ENCODE assay signal across 8 cellular contexts in genomic region chr2:61898810-61899209, GRCh38. TPM values are rescaled to one million over a fixed set of nuclear protein-coding genes. Genes with fewer than 3 reads are reported as not detected.
DNase-seq lines count a peak whose midpoint lies in the region; ATAC-seq and TF ChIP-seq lines count a peak whose summit lies in the region.

No MANE protein-coding gene starts in this region.

- H3K79me2 ChIP-seq in hepatocyte: no peaks in the 10 kb centered on the region

- H3K27ac ChIP-seq in hepatocyte (no peak overlapping the region), gastrocnemius medialis (no peak overlapping the region)
- no peak overlapping the region for H3K27ac ChIP-seq in CD4-positive, alpha-beta memory T cell (ENCODE audit: low read depth, low read length)

- no peak overlapping the region for H3K27ac Mint-ChIP-seq in CD4-positive, alpha-beta memory T cell

- POLR2A ChIA-PET in CD4-positive, alpha-beta memory T cell (lab: Charles Lee; ENCODE audit: partially characterized antibody): no interaction called here

- no peaks in the 10 kb centered on the region for H3K4me1 Mint-ChIP-seq in CD4-positive, alpha-beta memory T cell

- H3K4me2 ChIP-seq in hepatocyte: no peak overlapping the region

- intact Hi-C loops in CD4-positive, alpha-beta memory T cell (cut with micrococcal nuclease): no loop called here
- intact Hi-C loops in gastrocnemius medialis (cut with DNase I; ENCODE audit: low total_unique reads): no loop called here

- CTCF ChIA-PET in CD4-positive, alpha-beta memory T cell (lab: Charles Lee; ENCODE audit: partially characterized antibody): no interaction called here

- no peaks in the 10 kb centered on the region for H3K36me3 ChIP-seq in hepatocyte (replicated peaks; ENCODE audit: insufficient read depth, low read depth)
- no peaks in the 10 kb centered on the region for H3K36me3 ChIP-seq in CD4-positive, alpha-beta memory T cell (ENCODE audit: insufficient read depth, low read length)
- H3K36me3 ChIP-seq in gastrocnemius medialis: no peaks in the 10 kb centered on the region

- ATAC-seq in gastrocnemius medialis: no peak
- no peak for ATAC-seq in GM18870 (IDR thresholded peaks at IDR 0.05; ENCODE audit: unreplicated experiment)

- WGBS in hepatocyte (ENCODE audit: low lambda C conversion rate, missing lambda C conversion rate): 43% methylated on average over 2 of the region's 2 CpGs

- H4K20me1 ChIP-seq in hepatocyte (ENCODE audit: insufficient read depth, poor library complexity, severe bottlenecking): no peaks in the 10 kb centered on the region

- no peaks in the 10 kb centered on the region for H3K9me3 Mint-ChIP-seq in CD4-positive, alpha-beta memory T cell

- H3K4me1 ChIP-seq in hepatocyte (ENCODE audit: insufficient read depth) (no peaks in the 10 kb centered on the region), gastrocnemius medialis (no peaks in the 10 kb centered on the region)
- H3K4me1 ChIP-seq in CD4-positive, alpha-beta memory T cell (ENCODE audit: insufficient read depth, low read length): no peaks in the 10 kb centered on the region

- H3K4me3 Mint-ChIP-seq in CD4-positive, alpha-beta memory T cell: no peak overlapping the region

- H3K9me2 ChIP-seq in hepatocyte (replicated peaks; ENCODE audit: insufficient read depth): no peaks in the 10 kb centered on the region

- TF ChIP-seq POLR2A in gastrocnemius medialis (IDR thresholded peaks at IDR 0.05): no peak

- no peak overlapping the region for H3K4me3 ChIP-seq in GM12864 (ENCODE audit: low read depth, low read length)
- no peak overlapping the region for H3K4me3 ChIP-seq in hepatocyte
- H3K4me3 ChIP-seq in CD4-positive, alpha-beta memory T cell (ENCODE audit: low read length in 2 of 2): no peak overlapping the region
- no peak overlapping the region for H3K4me3 ChIP-seq in gastrocnemius medialis

- H3K27me3 ChIP-seq in hepatocyte: no peaks in the 10 kb centered on the region
- H3K27me3 ChIP-seq in CD4-positive, alpha-beta memory T cell (ENCODE audit: insufficient read depth, low read length): no peaks in the 10 kb centered on the region
- no peaks in the 10 kb centered on the region for H3K27me3 ChIP-seq in gastrocnemius medialis

- DNase-seq in AML-193 (lab: John Stamatoyannopoulos, UW) (peak; percentile 54 to 56), GM12864 (ENCODE audit: low read depth) (no peak), RPMI8226 (peak; percentile 51), hepatocyte (ENCODE audit: low spot score) (peak; percentile 10), gastrocnemius medialis (no peak), NK-92 (lab: John Stamatoyannopoulos, UW; ENCODE audit: unreplicated experiment) (no peak)
- no peak for DNase-seq in CD4-positive, alpha-beta memory T cell

- no peak overlapping the region for H2AFZ ChIP-seq in hepatocyte

- H3K27me3 Mint-ChIP-seq in CD4-positive, alpha-beta memory T cell: no peaks in the 10 kb centered on the region

- in situ Hi-C loops in gastrocnemius medialis (cut with MboI; ENCODE audit: low sequenced_read_pairs in 4 of 4): loop anchor here in 2 of 4 donors (25.0 kb wide), 2 partner anchors 813 to 1137 kb away; partner anchors contain the start of genes EHBP1 (in 2 of the 2) and PAPOLG (in 1 of the 2)

- TF ChIP-seq CTCF in GM12864 (IDR thresholded peaks at IDR 0.05; ENCODE audit: low read depth, low read length, missing control alignments) (peak; percentile 62), hepatocyte (IDR thresholded peaks at IDR 0.05; ENCODE audit: poor library complexity) (peak; percentile 36), gastrocnemius medialis (IDR thresholded peaks at IDR 0.05 in 4 of 5, conservative IDR thresholded peaks at IDR 0.05 in 1 of 5) (no peak)

- no peaks in the 10 kb centered on the region for H3K36me3 Mint-ChIP-seq in CD4-positive, alpha-beta memory T cell

- H3K9me3 ChIP-seq in hepatocyte (ENCODE audit: low read depth) (no peaks in the 10 kb centered on the region), gastrocnemius medialis (no peaks in the 10 kb centered on the region)
- H3K9me3 ChIP-seq in CD4-positive, alpha-beta memory T cell (ENCODE audit: control insufficient read depth in 1 of 2, low read length in 2 of 2): no peaks in the 10 kb centered on the region

RNA-seq across cellular contexts. Expression of gene COMMD1, which starts 6.7 kb away (rescaled TPM):
- 30.5 and 31.3 TPM in 2 replicates for total RNA-seq in hepatocyte
- polyA plus RNA-seq in hepatocyte: 66.7 and 71.1 TPM in 2 replicates
- 10 to 100 TPM; 16.7 to 17.8 TPM for total RNA-seq in CD4-positive, alpha-beta memory T cell
- polyA plus RNA-seq in CD4-positive, alpha-beta memory T cell: 10 to 100 TPM; 50.6 to 63.9 TPM
- 10 to 100 TPM; 51.8 to 78.6 (median 58.3) TPM for total RNA-seq in gastrocnemius medialis

RNA-seq across cellular contexts. Expression of gene CCT4, which starts 10.4 kb away (rescaled TPM):
- 107 and 115 TPM in 2 replicates for total RNA-seq in hepatocyte
- 84.3 and 84.6 TPM in 2 replicates for polyA plus RNA-seq in hepatocyte
- 100 to 1,000 TPM in 1 of 2 experiments, 10 to 100 TPM in 1; 91.0 to 101 TPM for total RNA-seq in CD4-positive, alpha-beta memory T cell
- 100 to 1,000 TPM; 134 to 148 TPM for polyA plus RNA-seq in CD4-positive, alpha-beta memory T cell
- 10 to 100 TPM; 63.2 to 87.1 (median 75.5) TPM for total RNA-seq in gastrocnemius medialis

RNA-seq across cellular contexts. Expression of gene FAM161A, which starts 45.0 kb away (rescaled TPM):
- total RNA-seq in hepatocyte (3.7 and 6.5 TPM in 2 replicates), gastrocnemius medialis (1 to 10 TPM; 1.2 to 2.8 (median 1.8) TPM)
- polyA plus RNA-seq in hepatocyte: 2.1 and 4.5 TPM in 2 replicates
- 1 to 10 TPM; 4.9 to 5.4 TPM for total RNA-seq in CD4-positive, alpha-beta memory T cell
- 1 to 10 TPM in 1 of 2 donors, under 1 TPM in 1; 0.77 to 1.3 TPM for polyA plus RNA-seq in CD4-positive, alpha-beta memory T cell

Comparison
In these comparisons a context has a peak if more than half of its experiments do, and no peak if none do; other contexts are left out.
1. DNase-seq: peak in AML-193 (2 of 2), RPMI8226 (single experiment) and hepatocyte (single experiment); none in GM12864 (single experiment), CD4-positive, alpha-beta memory T cell (0 of 5), gastrocnemius medialis (0 of 2) and NK-92 (single experiment).
2. CTCF ChIP-seq: peak in GM12864 (single experiment) and hepatocyte (single experiment); none in gastrocnemius medialis (0 of 5).